Comparison of ENCODE assay signal across 10 cellular contexts in the genomic region with DNA sequence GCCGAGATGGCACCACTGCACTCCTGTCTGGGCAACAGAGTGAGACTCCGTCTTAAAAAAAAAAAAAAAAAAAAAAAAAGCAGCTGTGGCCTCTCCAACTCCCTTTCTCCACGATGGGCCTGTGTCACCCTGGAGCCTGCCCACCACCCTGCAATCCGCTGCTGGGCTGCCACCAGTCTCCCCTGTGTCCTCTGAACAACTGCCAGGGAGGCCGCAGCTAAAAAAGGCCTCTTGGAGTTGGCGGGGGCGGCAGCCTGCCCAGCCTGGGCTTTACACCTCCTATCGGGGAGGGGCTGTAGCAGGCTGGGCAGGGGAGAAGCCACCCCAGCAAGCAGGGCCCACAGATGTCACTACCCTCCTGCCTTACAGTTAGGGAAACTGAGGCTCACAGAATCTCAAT.
"Had no signal": no experiment of that assay in that cellular context is flagged by ENCODE, and none has a peak within 500 bp of the region (broad histone marks: within the 10 kb centered on the region; RNA-seq: fewer than 3 reads in every experiment).

No MANE protein-coding gene starts in this region.

- H3K4me3 ChIP-seq: body of pancreas, lung, transverse colon had no signal

- ATAC-seq: body of pancreas, sciatic nerve had no signal

- H3K4me2 ChIP-seq: SK-N-SH had no signal

- H3K9ac ChIP-seq: SK-N-SH had no signal

- DNase-seq: activated CD4-positive, alpha-beta T cell treated with anti-CD3 and anti-CD28 coated beads for 48 hours; activated naive CD4-positive, alpha-beta T cell treated with anti-CD3 and anti-CD28 coated beads, Interleukin-2, amount 50 U/mL, for 16 hours; body of pancreas; erythroblast; midbrain; naive B cell; SK-N-SH; transverse colon had no signal

- H3K9me2 ChIP-seq: SK-N-SH had no signal

- H3K9me3 ChIP-seq: body of pancreas, SK-N-SH, transverse colon had no signal

- H3K27ac ChIP-seq: body of pancreas, transverse colon had no signal
